In genomic region chr5:17374973-17375844, GRCh38 we compare ENCODE assay signal across 12 cellular contexts.
A peak's percentile ranks its signal among the peaks of the same experiment; 100 is the strongest.
DNase-seq lines count a peak whose midpoint lies in the region; ATAC-seq and TF ChIP-seq lines count a peak whose summit lies in the region.
"Had no signal": no experiment of that assay in that cellular context is flagged by ENCODE, and none has a peak within 500 bp of the region (broad histone marks: within the 10 kb centered on the region; RNA-seq: fewer than 3 reads in every experiment).

No MANE protein-coding gene starts in this region.

- no peaks in the 10 kb centered on the region for H3K9me2 ChIP-seq in Karpas-422 (replicated peaks; ENCODE audit: insufficient read depth, low read length)

- WGBS in body of pancreas, 2 donors = 18 to 28% methylated on average over 11 of the region's 11 CpGs
- 62 to 67% methylated on average over 3 to 11 of the region's 11 CpGs for WGBS in transverse colon (ENCODE audit: low coverage in 1 of 2), 2 donors

- H3K4me3 ChIP-seq in Karpas-422 (ENCODE audit: low read length) (no peak overlapping the region), body of pancreas (no peak overlapping the region), transverse colon (no peak overlapping the region)
- H3K4me3 ChIP-seq: right atrium auricular region had no signal

- peak; percentile 69 for ATAC-seq in body of pancreas
- ATAC-seq: activated CD4-positive, alpha-beta T cell treated with anti-CD3 and anti-CD28 coated beads for 36 hours had no signal

- TF ChIP-seq POLR2A in body of pancreas (IDR thresholded peaks at IDR 0.05) = no peak
- TF ChIP-seq POLR2A in transverse colon (IDR thresholded peaks at IDR 0.05) = no peak

- TF ChIP-seq CTCF in body of pancreas (IDR thresholded peaks at IDR 0.05) (no peak), transverse colon (IDR thresholded peaks at IDR 0.05) (no peak)

- no peak for TF ChIP-seq EP300 in transverse colon (IDR thresholded peaks at IDR 0.05; ENCODE audit: low read depth)

- H3K27ac ChIP-seq in Karpas-422 (ENCODE audit: low read length) (no peak overlapping the region), body of pancreas (no peak overlapping the region), transverse colon (no peak overlapping the region)
- H3K27ac ChIP-seq: right atrium auricular region had no signal

- H3K9me3 ChIP-seq in Karpas-422 (ENCODE audit: low read length) (no peaks in the 10 kb centered on the region), body of pancreas (no peaks in the 10 kb centered on the region), transverse colon (no peaks in the 10 kb centered on the region)
- H3K9me3 ChIP-seq: right atrium auricular region had no signal

- H3K36me3 ChIP-seq in Karpas-422 (ENCODE audit: insufficient read depth, low read length) (no peaks in the 10 kb centered on the region), body of pancreas (replicated peaks in 1 of 2; ENCODE audit: insufficient read depth in 1 of 2, low read depth in 2 of 2) (no peaks in the 10 kb centered on the region), transverse colon (no peaks in the 10 kb centered on the region)
- H3K36me3 ChIP-seq: right atrium auricular region had no signal

- H3K4me1 ChIP-seq in Karpas-422 (ENCODE audit: low read length) (peaks cover 22% of the 10 kb centered on the region), body of pancreas (no peaks in the 10 kb centered on the region), transverse colon (no peaks in the 10 kb centered on the region)
- H3K4me1 ChIP-seq: right atrium auricular region had no signal

- H3K79me2 ChIP-seq in Karpas-422 (ENCODE audit: low read length) = no peaks in the 10 kb centered on the region

- H3K4me2 ChIP-seq in Karpas-422 (ENCODE audit: low read depth, low read length, poor library complexity, severe bottlenecking) = peak overlapping the region; percentile 72

- in situ Hi-C loops in transverse colon (cut with MboI; ENCODE audit: low pct_ligation_motif_present in 1 of 4, low pct_unique_long_range_greater_than_20kb in 1 of 4, low sequenced_read_pairs in 3 of 4) = no loop called here

- intact Hi-C loops in body of pancreas (cut with DNase I) = no loop called here
- intact Hi-C loops in transverse colon (cut with DNase I; ENCODE audit: low total_unique reads) = no loop called here

- H3K9ac ChIP-seq in Karpas-422 (ENCODE audit: low read length) = no peak overlapping the region

- no peak overlapping the region; the same call in 1 of the 2 replicates for H2AFZ ChIP-seq in Karpas-422 (ENCODE audit: low read length)

- no peaks in the 10 kb centered on the region for H4K20me1 ChIP-seq in Karpas-422 (ENCODE audit: insufficient read depth, low read depth, low read length)

- peak; percentile 70 for DNase-seq in Daoy (ENCODE audit: low read depth)
- no peak for DNase-seq in Karpas-422
- peak; percentile 22 to 37 (median 30) for DNase-seq in body of pancreas
- peak; percentile 69 for DNase-seq in iPS-NIHi11 (ENCODE audit: low spot score)
- no peak for DNase-seq in NCI-H1930 (lab: John Stamatoyannopoulos, UW)
- no peak for DNase-seq in NCI-H82 (lab: John Stamatoyannopoulos, UW)
- DNase-seq in transverse colon = no peak
- DNase-seq in DMS153 treated with DMSO at 0.1 percent for 48 hours (lab: John Stamatoyannopoulos, UW; ENCODE audit: unreplicated experiment) = no peak
- DNase-seq: activated CD4-positive, alpha-beta T cell treated with anti-CD3 and anti-CD28 coated beads for 36 hours; C1 segment of cervical spinal cord; stimulated activated CD4-positive, alpha-beta T cell treated with anti-CD3 and anti-CD28 coated beads, Interleukin-4, amount 100 ng/mL, for 4 hours had no signal

- H3K27me3 ChIP-seq in Karpas-422 (ENCODE audit: low read length) = no peaks in the 10 kb centered on the region
- no peaks in the 10 kb centered on the region for H3K27me3 ChIP-seq in body of pancreas
- no peaks in the 10 kb centered on the region for H3K27me3 ChIP-seq in transverse colon
- H3K27me3 ChIP-seq: right atrium auricular region had no signal

Comparison
In these comparisons a context has a peak if more than half of its experiments do, and no peak if none do; other contexts are left out.
1. DNase-seq: peak in Daoy (single experiment), body of pancreas (4 of 4) and iPS-NIHi11 (single experiment); none in Karpas-422 (single experiment), NCI-H1930 (0 of 2), NCI-H82 (single experiment), transverse colon (single experiment) and DMS153 treated with DMSO at 0.1 percent for 48 hours (single experiment).